8 cellular contexts compared by ENCODE assay signal in genomic region chr12:89524201-89525001, GRCh38. TPM values are rescaled to one million over a fixed set of nuclear protein-coding genes. Genes with fewer than 3 reads are reported as not detected.
DNase-seq lines count a peak whose midpoint lies in the region; ATAC-seq and TF ChIP-seq lines count a peak whose summit lies in the region.

Gene GALNT4, minus strand, starts transcription at chr12:89524796. Its CDS starts 247 bp downstream, at chr12:89524549.

- peak within 1 kb of the TSS; percentile 81 for H3K4me3 Mint-ChIP-seq in activated CD4-positive, alpha-beta T cell treated with anti-CD3 and anti-CD28 coated beads for 36 hours

- no peaks in the 10 kb centered on the region for H3K36me3 ChIP-seq in colonic mucosa

- ATAC-seq in GM18519 (IDR thresholded peaks at IDR 0.05; ENCODE audit: low FRiP score, unreplicated experiment) (peak; percentile 61), HG03045 (IDR thresholded peaks at IDR 0.05; ENCODE audit: unreplicated experiment) (peak; percentile 78)
- ATAC-seq in activated CD4-positive, alpha-beta T cell treated with anti-CD3 and anti-CD28 coated beads for 36 hours: peak; percentile 64

- no peaks in the 10 kb centered on the region for H3K9me3 Mint-ChIP-seq in activated CD4-positive, alpha-beta T cell treated with anti-CD3 and anti-CD28 coated beads for 36 hours (ENCODE audit: low read depth)

- no peaks in the 10 kb centered on the region for H3K27me3 ChIP-seq in colonic mucosa

- CTCF ChIA-PET in AG04449 (lab: Yijun Ruan, JAX): interaction anchor here (0.7 to 12.4 kb wide), 25 partner anchors 10 to 516 kb away, joined by 3 to 265 read pairs (median 4); partner anchors contain the start of gene DUSP6
- CTCF ChIA-PET in activated CD4-positive, alpha-beta T cell treated with anti-CD3 and anti-CD28 coated beads for 36 hours (lab: Charles Lee): interaction anchor here (0.7 to 7.3 kb wide), 13 partner anchors 12 to 1293 kb away, joined by 3 to 45 read pairs (median 4); no protein-coding TSS in a partner anchor

- H3K27me3 Mint-ChIP-seq in activated CD4-positive, alpha-beta T cell treated with anti-CD3 and anti-CD28 coated beads for 36 hours: no peaks in the 10 kb centered on the region

- peak within 1 kb of the TSS; percentile 78 to 99 for H3K9ac ChIP-seq in colonic mucosa (ENCODE audit: low read depth in 2 of 2, low read length in 2 of 2)

- POLR2A ChIA-PET in AG04449 (lab: Yijun Ruan, JAX): interaction anchor here (0.6 kb wide), 1 partner anchor 182 kb away, joined by 4 read pairs; no protein-coding TSS in a partner anchor
- POLR2A ChIA-PET in activated CD4-positive, alpha-beta T cell treated with anti-CD3 and anti-CD28 coated beads for 36 hours (lab: Charles Lee): interaction anchor here (0.8 to 2.9 kb wide), 4 partner anchors 30 to 486 kb away, joined by 3 to 9 read pairs (median 5); partner anchors contain the start of gene DUSP6

- H3K4me1 ChIP-seq in colonic mucosa: peaks cover 7% of the 10 kb centered on the region

- TF ChIP-seq CTCF in AG04449 (IDR thresholded peaks at IDR 0.05; ENCODE audit: insufficient read depth, low read length, missing control alignments): peak; percentile 90
- peak; percentile 73 for TF ChIP-seq CTCF in colonic mucosa (IDR thresholded peaks at IDR 0.05)

- H3K9me3 ChIP-seq in colonic mucosa: no peaks in the 10 kb centered on the region

- H3K27ac ChIP-seq in colonic mucosa: peak within 1 kb of the TSS; percentile 96

- intact Hi-C loops in activated CD4-positive, alpha-beta T cell treated with anti-CD3 and anti-CD28 coated beads for 36 hours (cut with DNase I, micrococcal nuclease): loop anchor here (1.0 to 5.0 kb wide), 10 partner anchors 29 to 1382 kb away; partner anchors contain the start of genes CEP290 (in 1 of the 2), DUSP6 (in 1 of the 2) and TMTC3 (in 1 of the 2)
- intact Hi-C loops in colonic mucosa (cut with DNase I): loop anchor here (2.0 to 10.0 kb wide), 4 partner anchors 54 to 960 kb away; partner anchors contain the start of gene DUSP6

- H3K4me1 Mint-ChIP-seq in activated CD4-positive, alpha-beta T cell treated with anti-CD3 and anti-CD28 coated beads for 36 hours: peaks cover 51% of the 10 kb centered on the region

- H3K4me3 ChIP-seq in AG04449 (ENCODE audit: low read depth, low read length): peak within 1 kb of the TSS; percentile 97
- H3K4me3 ChIP-seq in colonic mucosa: peak within 1 kb of the TSS; percentile 92

- DNase-seq in AG04449 (ENCODE audit: low read depth, low spot score) (peak; percentile 40), NCI-H345 treated with DMSO at 0.1 percent for 48 hours (lab: John Stamatoyannopoulos, UW; ENCODE audit: unreplicated experiment) (peak; percentile 33), colonic mucosa (peak; percentile 96), left kidney (ENCODE audit: low read depth, low spot score) (peak; percentile 97)
- peak; percentile 84 for DNase-seq in activated CD4-positive, alpha-beta T cell treated with anti-CD3 and anti-CD28 coated beads for 36 hours
- peak; percentile 74 to 75 for DNase-seq in stimulated activated CD4-positive, alpha-beta T cell treated with anti-CD3 and anti-CD28 coated beads, Interleukin-2, amount 100 ng/mL, for 24 hours

- peak within 1 kb of the TSS; percentile 94 for H3K27ac Mint-ChIP-seq in activated CD4-positive, alpha-beta T cell treated with anti-CD3 and anti-CD28 coated beads for 36 hours

- peaks cover 31% of the 10 kb centered on the region for H3K36me3 Mint-ChIP-seq in activated CD4-positive, alpha-beta T cell treated with anti-CD3 and anti-CD28 coated beads for 36 hours (ENCODE audit: low read depth)

RNA-seq across cellular contexts. Expression of gene GALNT4, which starts in this region (rescaled TPM):
- total RNA-seq in activated CD4-positive, alpha-beta T cell treated with anti-CD3 and anti-CD28 coated beads for 36 hours: 1 to 10 TPM; 3.0 to 4.6 TPM
- 10 to 100 TPM; 37.2 to 54.4 TPM for total RNA-seq in colonic mucosa

Comparison
In these comparisons a context has a peak if more than half of its experiments do, and no peak if none do; other contexts are left out.
1. Peak in every context shown above with its lines: DNase-seq, ATAC-seq, H3K4me3 ChIP-seq and H3K27ac ChIP-seq.
2. RNA of gene GALNT4 (total RNA-seq): 37.2 to 54.4 TPM in colonic mucosa; 3.0 to 4.6 TPM in activated CD4-positive, alpha-beta T cell treated with anti-CD3 and anti-CD28 coated beads for 36 hours; every median in the first group is over 4 times any median in the second.
3. DNase-seq: peak in every context shown above with its lines; median percentile 97 in left kidney; 96 in colonic mucosa; 84 in activated CD4-positive, alpha-beta T cell treated with anti-CD3 and anti-CD28 coated beads for 36 hours; 74 in stimulated activated CD4-positive, alpha-beta T cell treated with anti-CD3 and anti-CD28 coated beads, Interleukin-2, amount 100 ng/mL, for 24 hours; 40 in AG04449; 33 in NCI-H345 treated with DMSO at 0.1 percent for 48 hours.